ENCODE assay signal across 8 cellular contexts in the genomic region with DNA sequence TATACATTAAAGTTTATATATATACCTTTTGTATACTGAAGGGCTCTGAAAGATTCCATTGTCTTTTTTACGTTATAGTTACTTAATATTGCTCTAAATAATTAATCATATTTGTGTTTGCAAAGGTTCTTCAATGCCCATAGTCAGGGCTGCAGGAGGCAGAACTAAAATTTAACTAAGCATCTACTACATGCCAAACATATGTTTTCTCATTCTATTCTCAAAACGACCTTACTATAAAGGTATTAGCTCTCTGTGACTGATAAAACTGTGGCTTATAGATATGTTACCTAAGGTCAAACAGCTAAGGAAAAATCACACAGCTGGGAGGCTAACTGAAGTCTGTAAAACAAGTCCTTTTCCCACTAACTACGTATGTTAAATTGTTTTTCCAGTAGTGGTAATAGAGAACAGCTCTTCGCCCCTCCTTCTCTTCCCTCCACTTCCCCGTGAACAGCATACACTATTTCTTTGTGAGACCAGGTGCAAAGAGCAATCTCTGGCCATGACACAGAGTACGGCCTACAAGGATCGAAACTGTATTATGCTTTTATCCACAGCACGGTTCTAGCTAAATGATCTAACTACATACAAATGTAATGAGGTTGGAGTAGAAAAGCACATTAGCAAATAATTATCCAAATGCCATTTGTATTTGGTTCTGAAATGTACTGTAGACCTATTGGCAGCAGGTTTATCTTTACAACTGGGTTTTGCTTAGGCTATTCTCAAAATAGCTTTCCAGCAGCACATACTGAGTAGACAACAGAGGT. TPM values are rescaled to one million over a fixed set of nuclear protein-coding genes. Genes with fewer than 3 reads are reported as not detected.
A peak's percentile ranks its signal among the peaks of the same experiment; 100 is the strongest.
DNase-seq lines count a peak whose midpoint lies in the region; ATAC-seq and TF ChIP-seq lines count a peak whose summit lies in the region.

No MANE protein-coding gene starts in this region.

- H3K27me3 ChIP-seq in breast epithelium (no peaks in the 10 kb centered on the region), mesendoderm (ENCODE audit: insufficient read depth, low read length, poor library complexity) (no peaks in the 10 kb centered on the region), aorta (ENCODE audit: control insufficient read depth in 1 of 2, insufficient read depth in 2 of 2, low read length in 1 of 2) (no peaks in the 10 kb centered on the region)

- H3K18ac ChIP-seq in mesendoderm (ENCODE audit: low read length), result no peak overlapping the region

- no peak overlapping the region for H2BK5ac ChIP-seq in mesendoderm (ENCODE audit: low read length)

- H3K79me2 ChIP-seq in mesendoderm (ENCODE audit: control insufficient read depth, insufficient read depth, low read length), result no peaks in the 10 kb centered on the region

- H2BK15ac ChIP-seq in mesendoderm (replicated peaks; ENCODE audit: low read depth), result no peak overlapping the region

- no peak for TF ChIP-seq POLR2A in breast epithelium (IDR thresholded peaks at IDR 0.05)

- peak overlapping the region; percentile 78 for H3K9ac ChIP-seq in mesendoderm (ENCODE audit: low read length)

- H3K27ac ChIP-seq in breast epithelium (peak overlapping the region; percentile 98 to 99), mesendoderm (ENCODE audit: low read depth, low read length) (no peak overlapping the region), aorta (ENCODE audit: low read depth in 1 of 2, low read length in 2 of 2) (peak overlapping the region; percentile 12 to 86)

- no peaks in the 10 kb centered on the region for H3K9me3 ChIP-seq in breast epithelium
- H3K9me3 ChIP-seq in aorta (ENCODE audit: control insufficient read depth, low read length), result no peaks in the 10 kb centered on the region

- H3K4me2 ChIP-seq in mesendoderm (ENCODE audit: low read length), result peak overlapping the region; percentile 78

- H3K4ac ChIP-seq in mesendoderm (ENCODE audit: low read depth, low read length), result no peak overlapping the region

- intact Hi-C loops in breast epithelium (cut with DNase I; ENCODE audit: low total_unique reads), result loop anchor here (10.0 kb wide), 1 partner anchor 47 kb away; a partner anchor contains a TSS
- intact Hi-C loops in aorta (cut with DNase I), result loop anchor here in 1 of 2 donors (2.0 kb wide), 1 partner anchor 45 kb away; a partner anchor contains a TSS

- WGBS in mesendoderm (ENCODE audit: extremely low coverage, insufficient coverage, low lambda C conversion rate), result no CpG with 5 or more reads among the region's 8 CpGs
- 21 to 23% methylated on average over 8 of the region's 8 CpGs for WGBS in aorta, 2 donors

- H2BK120ac ChIP-seq in mesendoderm (ENCODE audit: low read depth, low read length), result no peak overlapping the region

- peaks cover 2% of the 10 kb centered on the region for H3K79me1 ChIP-seq in mesendoderm (ENCODE audit: low read length)

- DNase-seq in COLO829 (ENCODE audit: low spot score) (peak; percentile 18), LHCN-M2 (ENCODE audit: low read depth) (peak; percentile 9), breast epithelium (ENCODE audit: low spot score in 2 of 2) (no peak), mesendoderm (no peak), aorta (no peak), activated gamma-delta T cell (lab: John Stamatoyannopoulos, UW) (no peak), cerebellum (ENCODE audit: low spot score) (no peak)

- H3K4me1 ChIP-seq in breast epithelium (peaks cover 0 to 19% of the 10 kb centered on the region in 2 donors), mesendoderm (ENCODE audit: control insufficient read depth, low read depth, low read length) (peaks cover 4% of the 10 kb centered on the region), aorta (ENCODE audit: control insufficient read depth in 1 of 2, insufficient read depth in 2 of 2, low read length in 2 of 2) (peaks cover 0 to 2% of the 10 kb centered on the region in 2 donors)

- H3K36me3 ChIP-seq in breast epithelium (no peaks in the 10 kb centered on the region), mesendoderm (ENCODE audit: control insufficient read depth, insufficient read depth, low read length) (no peaks in the 10 kb centered on the region), aorta (ENCODE audit: control insufficient read depth in 1 of 2, insufficient read depth in 2 of 2, low read length in 1 of 2) (no peaks in the 10 kb centered on the region)

- no peak overlapping the region for H3K23ac ChIP-seq in mesendoderm (ENCODE audit: low read length)

- H3K56ac ChIP-seq in mesendoderm (ENCODE audit: low read length), result peak overlapping the region; percentile 73

- no peak overlapping the region for H2AK5ac ChIP-seq in mesendoderm (ENCODE audit: low read length)

- peak overlapping the region; percentile 79 to 99 (median 95) for H3K4me3 ChIP-seq in breast epithelium
- H3K4me3 ChIP-seq in mesendoderm (ENCODE audit: low read length), result no peak overlapping the region
- H3K4me3 ChIP-seq in aorta (ENCODE audit: low read length in 2 of 2), result peak overlapping the region; percentile 97 to 99

- H4K5ac ChIP-seq in mesendoderm (ENCODE audit: low read length), result no peak overlapping the region

- TF ChIP-seq CTCF in breast epithelium (IDR thresholded peaks at IDR 0.05), result no peak

- no peak overlapping the region for H4K8ac ChIP-seq in mesendoderm (ENCODE audit: low read depth, low read length)

- ATAC-seq in aorta (ENCODE audit: low FRiP score) (no peak), HG02938 (IDR thresholded peaks at IDR 0.05; ENCODE audit: unreplicated experiment) (no peak)

RNA-seq across cellular contexts. Expression of a gene that starts 1.7 kb away (rescaled TPM):
- total RNA-seq in LHCN-M2 (2014; rRNA removed) (7.4 and 8.3 TPM in 2 replicates), breast epithelium (10 to 100 TPM; 22.4 to 53.1 (median 39.0) TPM), aorta (10 to 100 TPM; 40.2 to 56.2 TPM), cerebellum (43.3 TPM)
- polyA plus RNA-seq in LHCN-M2 (2012), result 3.5 TPM
- polyA plus RNA-seq in mesendoderm (2013, experiment 1 of 2), result 5.1 TPM
- polyA plus RNA-seq in mesendoderm (2013, experiment 2 of 2), result 5.0 TPM
- polyA plus RNA-seq in aorta, result 1 to 10 TPM; 4.6 to 9.5 TPM

RNA-seq across cellular contexts. Expression of a gene that starts 45.1 kb away (rescaled TPM):
- total RNA-seq in LHCN-M2 (2014; rRNA removed), result 39.4 TPM in 2 replicates
- 20.6 TPM for polyA plus RNA-seq in LHCN-M2 (2012)
- 10 to 100 TPM; 17.1 to 26.3 (median 21.0) TPM for total RNA-seq in breast epithelium
- 100 TPM for polyA plus RNA-seq in mesendoderm (2013, experiment 1 of 2)
- 103 TPM for polyA plus RNA-seq in mesendoderm (2013, experiment 2 of 2)
- 10 to 100 TPM; 19.6 to 24.9 TPM for total RNA-seq in aorta
- polyA plus RNA-seq in aorta, result 10 to 100 TPM; 28.0 to 45.2 TPM
- total RNA-seq in cerebellum, result 30.0 TPM

Comparison
In these comparisons a context has a peak if more than half of its experiments do, and no peak if none do; other contexts are left out.
1. DNase-seq: peak in COLO829 (single experiment) and LHCN-M2 (single experiment); none in breast epithelium (0 of 2), mesendoderm (single experiment), aorta (0 of 2), activated gamma-delta T cell (single experiment) and cerebellum (single experiment).